ENCODE assay signal across 13 cellular contexts in genomic region chr5:168532471-168532870, GRCh38. TPM values are rescaled to one million over a fixed set of nuclear protein-coding genes. Genes with fewer than 3 reads are reported as not detected.
"Had no signal": no experiment of that assay in that cellular context is flagged by ENCODE, and none has a peak within 500 bp of the region (broad histone marks: within the 10 kb centered on the region; RNA-seq: fewer than 3 reads in every experiment).

No MANE protein-coding gene starts in this region.

- H3K4me3 Mint-ChIP-seq: activated naive CD8-positive, alpha-beta T cell treated with anti-CD3 and anti-CD28 coated beads for 36 hours; activated T-helper 1 cell treated with anti-CD3 and anti-CD28 coated beads, Interleukin-12 subunit alpha, Interleukin-12 subunit beta, Interleukin-2, Interleukin-4 antibody, amounts not matched to agents 30 ng/mL and 10 ng/mL and 1 ng/mL, durations not matched to agents 14 hours and 24 hours and 36 hours; immature natural killer cell; neural crest cell; stimulated activated effector memory CD8-positive, alpha-beta T cell treated with anti-CD3 and anti-CD28 coated beads, Interleukin-12 subunit alpha, Interleukin-12 subunit beta, amount 100 ng/mL, for 72 hours had no signal

- H3K9me3 ChIP-seq: colonic mucosa, esophagus squamous epithelium, pancreas had no signal

- H3K4me3 ChIP-seq: colonic mucosa, esophagus squamous epithelium, pancreas had no signal

- H3K27ac Mint-ChIP-seq: activated naive CD8-positive, alpha-beta T cell treated with anti-CD3 and anti-CD28 coated beads for 36 hours; activated T-helper 1 cell treated with anti-CD3 and anti-CD28 coated beads, Interleukin-12 subunit alpha, Interleukin-12 subunit beta, Interleukin-2, Interleukin-4 antibody, amounts not matched to agents 30 ng/mL and 10 ng/mL and 1 ng/mL, durations not matched to agents 14 hours and 24 hours and 36 hours; immature natural killer cell; stimulated activated effector memory CD8-positive, alpha-beta T cell treated with anti-CD3 and anti-CD28 coated beads, Interleukin-12 subunit alpha, Interleukin-12 subunit beta, amount 100 ng/mL, for 72 hours had no signal

- H3K36me3 Mint-ChIP-seq: stimulated activated effector memory CD8-positive, alpha-beta T cell treated with anti-CD3 and anti-CD28 coated beads, Interleukin-12 subunit alpha, Interleukin-12 subunit beta, amount 100 ng/mL, for 72 hours had no signal

- H3K4me1 ChIP-seq: pancreas had no signal

- DNase-seq: activated CD4-positive, alpha-beta T cell treated with anti-CD3 and anti-CD28 coated beads, Interleukin-2, amount 50 U/mL, for 1 hour; activated CD8-positive, alpha-beta memory T cell treated with anti-CD3 and anti-CD28 coated beads for 24 hours; activated naive CD8-positive, alpha-beta T cell treated with anti-CD3 and anti-CD28 coated beads for 36 hours; central memory CD4-positive, alpha-beta T cell; colonic mucosa; esophagus squamous epithelium; hypothalamus; immature natural killer cell; pancreas had no signal

- H3K27ac ChIP-seq: colonic mucosa, esophagus squamous epithelium, pancreas had no signal

- FAIRE-seq: endothelial cell of umbilical vein, pancreas had no signal

- H3K9me3 Mint-ChIP-seq: neural crest cell; stimulated activated effector memory CD8-positive, alpha-beta T cell treated with anti-CD3 and anti-CD28 coated beads, Interleukin-12 subunit alpha, Interleukin-12 subunit beta, amount 100 ng/mL, for 72 hours had no signal

- H3K36me3 ChIP-seq: colonic mucosa, pancreas had no signal

RNA-seq across cellular contexts. Expression of gene FBLL1, which starts 3.4 kb away (rescaled TPM):
- polyA plus RNA-seq: immature natural killer cell had no signal
